1 cellular context compared by ENCODE assay signal in genomic region chr2:218423584-218423983, GRCh38.
TF ChIP-seq lines count a peak whose summit lies in the region.

No MANE protein-coding gene starts in this region.

TF ChIP-seq in HepG2, 621 proteins besides CTCF, POLR2A, EP300 and RAD21:
- TF ChIP-seq RBFOX2 (IDR thresholded peaks at IDR 0.05; ENCODE audit: low read depth, low read length) (peak; percentile 46), RBM39 (IDR thresholded peaks at IDR 0.05; ENCODE audit: low read depth, low read length, poor library complexity, severe bottlenecking) (peak; percentile 13), ZNF878 (CRISPR knock-in tag; IDR thresholded peaks at IDR 0.05) (no peak), HNRNPL (IDR thresholded peaks at IDR 0.05; ENCODE audit: low read depth, low read length) (no peak), ZNF503 (CRISPR knock-in tag; IDR thresholded peaks at IDR 0.05) (no peak), FOXM1 (CRISPR knock-in tag; IDR thresholded peaks at IDR 0.05) (no peak), ZFYVE20 (CRISPR knock-in tag; IDR thresholded peaks at IDR 0.05; ENCODE audit: borderline replicate concordance, low read depth) (no peak), ZBTB7B (CRISPR knock-in tag; IDR thresholded peaks at IDR 0.05) (no peak), HHEX (CRISPR knock-in tag; IDR thresholded peaks at IDR 0.05) (no peak), AGO2 (optimal IDR thresholded peaks at IDR 0.05; ENCODE audit: low read depth, low read length) (peak; percentile 74), TBL1XR1 (IDR thresholded peaks at IDR 0.05; ENCODE audit: borderline replicate concordance, low read length, partially characterized antibody) (no peak)
TF ChIP-seq in HepG2: peak in this region for 3.
